In genomic region chr17:48671697-48672171, GRCh38 we compare ENCODE assay signal across 9 cellular contexts. TPM values are rescaled to one million over a fixed set of nuclear protein-coding genes. Genes with fewer than 3 reads are reported as not detected.
DNase-seq lines count a peak whose midpoint lies in the region; ATAC-seq and TF ChIP-seq lines count a peak whose summit lies in the region.
"Had no signal": no experiment of that assay in that cellular context is flagged by ENCODE, and none has a peak within 500 bp of the region (broad histone marks: within the 10 kb centered on the region; RNA-seq: fewer than 3 reads in every experiment).

No MANE protein-coding gene starts in this region.

- H3K27me3 ChIP-seq in IMR-90 (ENCODE audit: control insufficient read depth, insufficient read depth, low read length), result peaks cover 26% of the 10 kb centered on the region
- no peaks in the 10 kb centered on the region for H3K27me3 ChIP-seq in SJCRH30
- peaks cover 3 to 20% (median 15%) of the 10 kb centered on the region in 5 donors for H3K27me3 ChIP-seq in subcutaneous abdominal adipose tissue (ENCODE audit: control insufficient read depth in 5 of 5, insufficient read depth in 4 of 5, low read length in 5 of 5)

- intact Hi-C loops in Calu3 (cut with micrococcal nuclease; ENCODE audit: unreplicated experiment), result loop anchor here (2.0 to 5.0 kb wide), 2 partner anchors 207 to 366 kb away; no protein-coding TSS in a partner anchor
- intact Hi-C loops in IMR-90 (cut with micrococcal nuclease), result loop anchor here (2.0 kb wide), 1 partner anchor 207 kb away; no protein-coding TSS in a partner anchor

- H2AK9ac ChIP-seq in IMR-90 (replicated peaks; ENCODE audit: low read depth, low read length, poor library complexity), result no peak overlapping the region

- H3K4me3 ChIP-seq in IMR-90 (ENCODE audit: insufficient read depth, low read depth, low read length) (peak overlapping the region; percentile 35), SJCRH30 (peak overlapping the region; percentile 54), subcutaneous abdominal adipose tissue (ENCODE audit: low read depth in 1 of 5, low read length in 5 of 5) (peak overlapping the region; percentile 44 to 72 (median 52))

- H4K5ac ChIP-seq in IMR-90 (ENCODE audit: low read depth, low read length), result no peak overlapping the region

- H3K36me3 ChIP-seq in IMR-90 (ENCODE audit: control insufficient read depth, insufficient read depth, low read length) (no peaks in the 10 kb centered on the region), SJCRH30 (no peaks in the 10 kb centered on the region), subcutaneous abdominal adipose tissue (ENCODE audit: control insufficient read depth in 5 of 5, insufficient read depth in 5 of 5, low read length in 5 of 5) (no peaks in the 10 kb centered on the region)

- H3K9me1 ChIP-seq in IMR-90 (ENCODE audit: insufficient read depth, low read length), result no peaks in the 10 kb centered on the region

- no peaks in the 10 kb centered on the region for H3K4me1 Mint-ChIP-seq in Calu3 (ENCODE audit: low read depth, unreplicated experiment)

- peak; percentile 83 for TF ChIP-seq RAD21 in IMR-90 (IDR thresholded peaks at IDR 0.05; ENCODE audit: low read length)

- POLR2A ChIA-PET in IMR-90 (lab: Charles Lee; ENCODE audit: unreplicated experiment), result no interaction called here

- no peak overlapping the region for H3K4ac ChIP-seq in IMR-90 (ENCODE audit: low read depth, low read length)

- peak overlapping the region; percentile 74 for H3K4me2 ChIP-seq in IMR-90 (ENCODE audit: low read depth, low read length)

- peak; percentile 95 for TF ChIP-seq CTCF in Calu3 (IDR thresholded peaks at IDR 0.05; ENCODE audit: unreplicated experiment)
- peak; percentile 91 for TF ChIP-seq CTCF in IMR-90 (conservative IDR thresholded peaks at IDR 0.05; ENCODE audit: low read depth, low read length)

- H3K4me3 Mint-ChIP-seq in Calu3 (ENCODE audit: low read depth, unreplicated experiment), result peak overlapping the region; percentile 36

- H3K9me3 Mint-ChIP-seq in Calu3 (ENCODE audit: low read depth, unreplicated experiment), result no peaks in the 10 kb centered on the region

- H2AK5ac ChIP-seq in IMR-90 (ENCODE audit: low read depth, low read length), result no peak overlapping the region

- no peak overlapping the region for H4K91ac ChIP-seq in IMR-90 (ENCODE audit: insufficient read depth, low read depth, low read length)

- H3K36me3 Mint-ChIP-seq in Calu3 (ENCODE audit: insufficient read depth, unreplicated experiment), result peaks cover 6% of the 10 kb centered on the region

- H3K27ac Mint-ChIP-seq in Calu3 (ENCODE audit: unreplicated experiment), result no peak overlapping the region

- H3K9ac ChIP-seq in IMR-90 (ENCODE audit: low read depth, low read length) (no peak overlapping the region), subcutaneous abdominal adipose tissue (ENCODE audit: low read length in 5 of 5) (peak overlapping the region in 2 of 5 donors; percentile 17 to 66)

- no peaks in the 10 kb centered on the region for H3K27me3 Mint-ChIP-seq in Calu3 (ENCODE audit: unreplicated experiment)

- no peak overlapping the region for H3K56ac ChIP-seq in IMR-90 (ENCODE audit: extremely low read depth, insufficient read depth, low read length)

- BruUV-seq in Calu3 (replicated peaks; lab: Mats Ljungman, UMichigan) (no TSS peak), IMR-90 (replicated peaks; lab: Mats Ljungman, UMichigan) (no TSS peak)

- H2AFZ ChIP-seq in IMR-90 (replicated peaks; ENCODE audit: low read length, poor library complexity), result peak overlapping the region; percentile 71

- H3K27ac ChIP-seq in IMR-90 (ENCODE audit: insufficient read depth, low read length), result no peak overlapping the region
- no peak overlapping the region for H3K27ac ChIP-seq in SJCRH30
- H3K27ac ChIP-seq in subcutaneous abdominal adipose tissue (ENCODE audit: low read depth, low read length), result no peak overlapping the region
- H3K27ac ChIP-seq: epithelial cell of prostate had no signal

- H4K8ac ChIP-seq in IMR-90 (ENCODE audit: low read depth in 2 of 2, low read length in 2 of 2), result no peak overlapping the region

- no peak overlapping the region for H2BK15ac ChIP-seq in IMR-90 (ENCODE audit: low read depth, low read length)

- no peak for TF ChIP-seq POLR2A in IMR-90 (IDR thresholded peaks at IDR 0.05; ENCODE audit: low read depth, low read length)

- DNase-seq in Calu3 (peak; percentile 86), IMR-90 (peak; percentile 67), SJCRH30 (peak; percentile 67 to 88), glomerular endothelial cell (ENCODE audit: extremely low read depth, low read depth, low spot score) (peak; percentile 31), nucleus accumbens (lab: John Stamatoyannopoulos, UW) (peak in 51 of 56 donors; percentile 8 to 89 (median 58))
- DNase-seq in activated naive CD4-positive, alpha-beta T cell treated with Interleukin-2 at 50 U/mL for 16 hours, result peak; percentile 74

- in situ Hi-C loops in IMR-90 (cut with MboI; ENCODE audit: low sequenced_read_pairs), result no loop called here

- CTCF ChIA-PET in Calu3 (lab: Charles Lee), result interaction anchor here (0.6 to 1.7 kb wide), 18 partner anchors 9 to 364 kb away, joined by 3 to 22 read pairs (median 4); partner anchors contain the start of genes ATP5MC1 and HOXB9
- CTCF ChIA-PET in IMR-90 (lab: Yijun Ruan, JAX), result interaction anchor here (0.5 to 1.7 kb wide), 13 partner anchors 22 to 629 kb away, joined by 3 to 9 read pairs (median 4); no protein-coding TSS in a partner anchor

- no peak overlapping the region for H3K23ac ChIP-seq in IMR-90 (ENCODE audit: low read depth, low read length)

- ATAC-seq in IMR-90 (ENCODE audit: low read depth), result peak; percentile 93
- ATAC-seq in HG03520 (IDR thresholded peaks at IDR 0.05; ENCODE audit: unreplicated experiment), result no peak

- H3K9me3 ChIP-seq in IMR-90 (ENCODE audit: control insufficient read depth, insufficient read depth, low read length), result no peaks in the 10 kb centered on the region
- H3K9me3 ChIP-seq in SJCRH30 (replicated peaks), result no peaks in the 10 kb centered on the region
- H3K9me3 ChIP-seq in subcutaneous abdominal adipose tissue (ENCODE audit: control insufficient read depth in 5 of 5, low read length in 5 of 5), result no peaks in the 10 kb centered on the region

- no peak overlapping the region for H2BK5ac ChIP-seq in IMR-90 (ENCODE audit: low read depth, low read length, poor library complexity, severe bottlenecking)

- no peak overlapping the region for H2BK120ac ChIP-seq in IMR-90 (ENCODE audit: low read depth, low read length)

- no peak overlapping the region for H3K18ac ChIP-seq in IMR-90 (ENCODE audit: low read depth, low read length)

- 0% methylated on average over 3 of the region's 15 CpGs; no CpG with 5 or more reads in 1 of the 2 experiments for WGBS in IMR-90 (ENCODE audit: extremely low coverage in 2 of 2, insufficient read length in 1 of 2), 2 experiments

- no peaks in the 10 kb centered on the region for H3K79me1 ChIP-seq in IMR-90 (ENCODE audit: low read depth in 1 of 2, low read length in 2 of 2)

- H4K20me1 ChIP-seq in IMR-90 (ENCODE audit: insufficient read depth, low read length), result no peaks in the 10 kb centered on the region

- no peak overlapping the region for H3K14ac ChIP-seq in IMR-90 (replicated peaks; ENCODE audit: low read depth, low read length)

- dilution Hi-C loops in IMR-90 (cut with HindIII; ENCODE audit: low sequenced_read_pairs, unreplicated experiment), result no loop called here

- no peaks in the 10 kb centered on the region for H3K4me1 ChIP-seq in IMR-90 (ENCODE audit: control insufficient read depth, insufficient read depth, low read length)
- no peaks in the 10 kb centered on the region for H3K4me1 ChIP-seq in SJCRH30
- peaks cover 0 to 10% (median 6%) of the 10 kb centered on the region in 5 donors for H3K4me1 ChIP-seq in subcutaneous abdominal adipose tissue (ENCODE audit: control insufficient read depth in 5 of 5, insufficient read depth in 5 of 5, low read length in 5 of 5)

- no peak overlapping the region for H2BK20ac ChIP-seq in IMR-90 (ENCODE audit: low read depth, low read length)

TF ChIP-seq in IMR-90, 13 proteins besides CTCF, POLR2A, EP300 and RAD21 (continues in another document):
- TF ChIP-seq RCOR1 (IDR thresholded peaks at IDR 0.05; ENCODE audit: insufficient replicate concordance, low read length), result no peak
- no peak for TF ChIP-seq MXI1 (IDR thresholded peaks at IDR 0.05; ENCODE audit: borderline replicate concordance, low read depth, low read length)

RNA-seq across cellular contexts. Expression of gene HOXB9, which starts 45.6 kb away (rescaled TPM):
- total RNA-seq in Calu3 (2022), result 26.0 and 27.8 TPM in 2 replicates
- under 0.01 TPM in 1 of 2 replicates, not detected in the other for total RNA-seq in IMR-90 (2012; rRNA removed)
- polyA plus RNA-seq in IMR-90 (2012; rRNA removed), result 0.05 and 0.07 TPM in 2 replicates
- 0.01 and 0.04 TPM in 2 replicates for polyA plus RNA-seq in IMR-90 (2012; cell fraction: cytosol; rRNA removed)
- polyA plus RNA-seq in IMR-90 (2012; cell fraction: nucleus; rRNA removed; ENCODE audit: low replicate concordance), result 0.03 and 0.10 TPM in 2 replicates
- 2.5 and 4.0 TPM in 2 replicates for total RNA-seq in SJCRH30 (2014; rRNA removed; shearing (Covaris generic))
- total RNA-seq in glomerular endothelial cell, result 14.5 and 16.7 TPM in 2 replicates

RNA-seq across cellular contexts. Expression of gene PRAC1, which starts 50.6 kb away (rescaled TPM):
- not detected in 2 replicates for total RNA-seq in Calu3 (2022)
- total RNA-seq in IMR-90 (2012; rRNA removed), result not detected in 2 replicates
- not detected in 2 replicates for polyA plus RNA-seq in IMR-90 (2012; rRNA removed)
- polyA plus RNA-seq in IMR-90 (2012; cell fraction: cytosol; rRNA removed), result not detected in 2 replicates
- not detected in 2 replicates for polyA plus RNA-seq in IMR-90 (2012; cell fraction: nucleus; rRNA removed; ENCODE audit: low replicate concordance)
- total RNA-seq in SJCRH30 (2014; rRNA removed; shearing (Covaris generic)), result not detected in 2 replicates
- total RNA-seq in glomerular endothelial cell, result not detected in 2 replicates

RNA-seq across cellular contexts. Expression of gene PRAC2, which starts 51.3 kb away (rescaled TPM):
- total RNA-seq in Calu3 (2022), result not detected in 2 replicates
- total RNA-seq in IMR-90 (2012; rRNA removed), result not detected in 2 replicates
- polyA plus RNA-seq in IMR-90 (2012; rRNA removed), result not detected in 2 replicates
- not detected in 2 replicates for polyA plus RNA-seq in IMR-90 (2012; cell fraction: cytosol; rRNA removed)
- polyA plus RNA-seq in IMR-90 (2012; cell fraction: nucleus; rRNA removed; ENCODE audit: low replicate concordance), result not detected in 2 replicates
- total RNA-seq in SJCRH30 (2014; rRNA removed; shearing (Covaris generic)), result 0.56 and 0.59 TPM in 2 replicates
- total RNA-seq in glomerular endothelial cell, result not detected in 2 replicates

RNA-seq across cellular contexts. Expression of gene HOXB8, which starts 56.6 kb away (rescaled TPM):
- 28.2 and 30.9 TPM in 2 replicates for total RNA-seq in Calu3 (2022)
- 0.54 and 0.56 TPM in 2 replicates for total RNA-seq in IMR-90 (2012; rRNA removed)
- 5.3 and 6.2 TPM in 2 replicates for polyA plus RNA-seq in IMR-90 (2012; rRNA removed)
- 2.2 and 6.0 TPM in 2 replicates for polyA plus RNA-seq in IMR-90 (2012; cell fraction: cytosol; rRNA removed)
- polyA plus RNA-seq in IMR-90 (2012; cell fraction: nucleus; rRNA removed; ENCODE audit: low replicate concordance), result 3.2 and 4.6 TPM in 2 replicates
- 0.13 and 0.38 TPM in 2 replicates for total RNA-seq in SJCRH30 (2014; rRNA removed; shearing (Covaris generic))
- total RNA-seq in glomerular endothelial cell, result 27.0 and 31.7 TPM in 2 replicates

RNA-seq across cellular contexts. Expression of gene HOXB13, which starts 56.8 kb away (rescaled TPM):
- 1.1 and 1.9 TPM in 2 replicates for total RNA-seq in Calu3 (2022)
- not detected in 2 replicates for total RNA-seq in IMR-90 (2012; rRNA removed)
- not detected in 2 replicates for polyA plus RNA-seq in IMR-90 (2012; rRNA removed)
- not detected in 2 replicates for polyA plus RNA-seq in IMR-90 (2012; cell fraction: cytosol; rRNA removed)
- not detected in 2 replicates for polyA plus RNA-seq in IMR-90 (2012; cell fraction: nucleus; rRNA removed; ENCODE audit: low replicate concordance)
- total RNA-seq in SJCRH30 (2014; rRNA removed; shearing (Covaris generic)), result 8.3 and 9.2 TPM in 2 replicates
- total RNA-seq in glomerular endothelial cell, result not detected in 2 replicates

Comparison
In these comparisons a context has a peak if more than half of its experiments do, and no peak if none do; other contexts are left out.
1. DNase-seq: peak in every context shown above with its lines; median percentile 86 in Calu3; 78 in SJCRH30; 74 in activated naive CD4-positive, alpha-beta T cell treated with Interleukin-2 at 50 U/mL for 16 hours; 67 in IMR-90; 58 in nucleus accumbens; 31 in glomerular endothelial cell.